8 cellular contexts compared by ENCODE assay signal in the genomic region with DNA sequence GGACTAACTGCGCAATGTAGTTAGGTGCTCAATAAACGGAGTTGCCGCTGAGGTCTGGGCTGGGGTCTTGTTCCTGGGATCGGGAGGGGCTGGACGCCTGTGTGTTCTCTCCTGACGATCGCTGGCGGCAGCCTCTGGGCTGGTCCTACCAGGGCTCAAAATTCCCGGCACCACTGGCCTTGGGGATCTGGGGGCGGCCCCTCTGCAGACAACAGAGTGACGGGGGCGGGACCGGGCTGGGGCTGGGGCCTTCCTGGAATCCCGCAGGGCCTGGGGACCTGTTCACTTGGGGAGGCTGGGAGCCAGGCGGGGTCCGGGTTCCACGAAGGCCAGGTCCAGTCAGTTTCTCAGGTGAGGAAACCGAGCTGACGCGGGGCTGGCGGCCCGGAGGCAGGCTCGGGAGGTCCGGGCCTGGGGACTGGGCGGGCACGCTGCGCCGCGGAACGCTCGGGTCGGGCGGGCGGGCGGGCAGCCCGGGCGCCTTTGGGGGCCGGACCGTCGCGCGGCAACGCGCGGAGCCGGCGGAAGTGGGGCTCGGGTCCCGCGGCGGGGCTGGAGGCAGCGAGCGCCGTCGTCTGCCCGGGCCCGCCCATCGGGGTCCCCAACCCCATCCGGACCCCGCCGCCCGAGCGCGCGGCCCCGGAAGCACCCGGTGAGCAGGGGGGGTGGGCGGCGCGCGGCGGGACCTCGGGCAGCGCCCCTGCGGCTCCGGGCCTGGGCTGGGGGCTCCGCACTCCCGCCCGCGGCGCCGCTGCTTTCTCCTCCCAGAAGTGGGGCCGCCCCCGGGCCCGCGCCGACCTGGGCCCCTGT. TPM values are rescaled to one million over a fixed set of nuclear protein-coding genes. Genes with fewer than 3 reads are reported as not detected.
DNase-seq lines count a peak whose midpoint lies in the region; ATAC-seq and TF ChIP-seq lines count a peak whose summit lies in the region.

TSS of gene PIGQ (plus strand) at position 524 of the 810 bp plus-strand sequence. CDS start 4,107 bp downstream, outside the sequence.

- H3K4me1 Mint-ChIP-seq in activated T-cell treated with anti-CD3 and anti-CD28 coated beads, Interleukin-2, amount 50 U/mL, for 4 hours (ENCODE audit: low read depth) = peaks cover 29% of the 10 kb centered on the region

- peak within 1 kb of the TSS in 1 of 2 donors; percentile 23 for H3K27ac ChIP-seq in mucosa of rectum (ENCODE audit: low read depth in 2 of 2, low read length in 2 of 2)

- no peak for TF ChIP-seq CTCF in epithelial cell of proximal tubule (conservative IDR thresholded peaks at IDR 0.05; ENCODE audit: low read depth, low read length)

- H3K36me3 Mint-ChIP-seq in activated T-cell treated with anti-CD3 and anti-CD28 coated beads, Interleukin-2, amount 50 U/mL, for 4 hours (ENCODE audit: insufficient read depth) = no peaks in the 10 kb centered on the region

- H3K4me1 ChIP-seq in mucosa of rectum (ENCODE audit: control insufficient read depth in 2 of 2, insufficient read depth in 2 of 2, low read length in 2 of 2) = peaks cover 28 to 29% of the 10 kb centered on the region in 2 donors

- DNase-seq in DMS 273 treated with DMSO at 0.1 percent for 48 hours (lab: John Stamatoyannopoulos, UW) (peak; percentile 21), H7 (peak; percentile 99), NOMO-1 treated with DMSO at 0.1 percent for 48 hours (lab: John Stamatoyannopoulos, UW; ENCODE audit: unreplicated experiment) (peak; percentile 36), epithelial cell of proximal tubule (ENCODE audit: low read depth) (no peak), NCI-H2029 (lab: John Stamatoyannopoulos, UW) (no peak)
- peak; percentile 51 for DNase-seq in activated T-cell treated with anti-CD3 and anti-CD28 coated beads, Interleukin-2, amount 50 U/mL, for 4 hours
- DNase-seq in stimulated activated CD8-positive, alpha-beta memory T cell treated with anti-CD3 and anti-CD28 coated beads, Interleukin-4, amount 100 ng/mL, for 48 hours = peak; percentile 78

- H3K27me3 ChIP-seq in H7 (ENCODE audit: control insufficient read depth, insufficient read depth, low read length) (no peaks in the 10 kb centered on the region), mucosa of rectum (ENCODE audit: control insufficient read depth in 2 of 2, insufficient read depth in 2 of 2, low read length in 2 of 2) (no peaks in the 10 kb centered on the region)

- no peaks in the 10 kb centered on the region for H3K9me3 Mint-ChIP-seq in activated T-cell treated with anti-CD3 and anti-CD28 coated beads, Interleukin-2, amount 50 U/mL, for 4 hours

- H3K36me3 ChIP-seq in H7 (replicated peaks; ENCODE audit: control insufficient read depth, insufficient read depth, low read length) = no peaks in the 10 kb centered on the region
- peaks cover 0 to 2% of the 10 kb centered on the region in 2 donors for H3K36me3 ChIP-seq in mucosa of rectum (ENCODE audit: control insufficient read depth in 2 of 2, insufficient read depth in 2 of 2, low read length in 2 of 2)

- H3K4me3 Mint-ChIP-seq in activated T-cell treated with anti-CD3 and anti-CD28 coated beads, Interleukin-2, amount 50 U/mL, for 4 hours = peak within 1 kb of the TSS; percentile 85

- peak within 1 kb of the TSS; percentile 63 to 75 for H3K9ac ChIP-seq in mucosa of rectum (ENCODE audit: low read depth in 1 of 2, low read length in 2 of 2)

- ATAC-seq in activated T-cell treated with anti-CD3 and anti-CD28 coated beads, Interleukin-2, amount 50 U/mL, for 4 hours = peak; percentile 84 to 92

- no peaks in the 10 kb centered on the region for H3K27me3 Mint-ChIP-seq in activated T-cell treated with anti-CD3 and anti-CD28 coated beads, Interleukin-2, amount 50 U/mL, for 4 hours (ENCODE audit: low read depth)

- no peaks in the 10 kb centered on the region for H3K9me3 ChIP-seq in mucosa of rectum (ENCODE audit: control insufficient read depth in 2 of 2, low read length in 2 of 2)

- H3K4me3 ChIP-seq in H7 (ENCODE audit: insufficient read depth, low read depth, low read length) (peak within 1 kb of the TSS; percentile 70), epithelial cell of proximal tubule (ENCODE audit: low read depth, low read length) (peak within 1 kb of the TSS; percentile 92), mucosa of rectum (ENCODE audit: low read length in 2 of 2) (peak within 1 kb of the TSS; percentile 70 to 85)

RNA-seq across cellular contexts. Expression of gene PIGQ, which starts in this region (rescaled TPM):
- total RNA-seq in H7 (2014; rRNA removed; shearing (Covaris generic)) = 42.2 and 44.6 TPM in 2 replicates
- 10 to 100 TPM; 45.0 to 47.8 (median 46.1) TPM for total RNA-seq in activated T-cell treated with anti-CD3 and anti-CD28 coated beads, Interleukin-2, amount 50 U/mL, for 4 hours
- 45.3 and 60.9 TPM in 2 replicates for total RNA-seq in epithelial cell of proximal tubule

Comparison
In these comparisons a context has a peak if more than half of its experiments do, and no peak if none do; other contexts are left out.
1. DNase-seq: peak in DMS 273 treated with DMSO at 0.1 percent for 48 hours (single experiment), H7 (single experiment), NOMO-1 treated with DMSO at 0.1 percent for 48 hours (single experiment), activated T-cell treated with anti-CD3 and anti-CD28 coated beads, Interleukin-2, amount 50 U/mL, for 4 hours (single experiment) and stimulated activated CD8-positive, alpha-beta memory T cell treated with anti-CD3 and anti-CD28 coated beads, Interleukin-4, amount 100 ng/mL, for 48 hours (single experiment); none in epithelial cell of proximal tubule (single experiment) and NCI-H2029 (single experiment).
2. Peak in every context shown above with its lines, with median percentiles within 50 percentile points of each other: H3K4me3 ChIP-seq.